In genomic region chr20:15342987-15343639, GRCh38 we compare ENCODE assay signal across 18 cellular contexts.
DNase-seq lines count a peak whose midpoint lies in the region; ATAC-seq and TF ChIP-seq lines count a peak whose summit lies in the region.
"Had no signal": no experiment of that assay in that cellular context is flagged by ENCODE, and none has a peak within 500 bp of the region (broad histone marks: within the 10 kb centered on the region; RNA-seq: fewer than 3 reads in every experiment).

No MANE protein-coding gene starts in this region.

- H4K20me1 ChIP-seq in GM23338 (replicated peaks; ENCODE audit: insufficient read depth) = no peaks in the 10 kb centered on the region

- no peaks in the 10 kb centered on the region for H3K27me3 Mint-ChIP-seq in GM23338 (ENCODE audit: insufficient read depth, low read depth, poor library complexity)
- H3K27me3 Mint-ChIP-seq in mesothelial cell of epicardium (ENCODE audit: low read depth) = no peaks in the 10 kb centered on the region
- no peaks in the 10 kb centered on the region for H3K27me3 Mint-ChIP-seq in type B pancreatic cell

- no peak overlapping the region for H3K4me3 ChIP-seq in GM23338
- H3K4me3 ChIP-seq: MG63 had no signal

- no peak overlapping the region for H3K4me3 Mint-ChIP-seq in GM23338
- H3K4me3 Mint-ChIP-seq in mesothelial cell of epicardium = no peak overlapping the region
- H3K4me3 Mint-ChIP-seq in type B pancreatic cell = no peak overlapping the region
- H3K4me3 Mint-ChIP-seq: CD8-positive, alpha-beta T cell had no signal

- 0 out of 2 replicates have a peak overlapping the region, but pooled peaks have one; percentile 43 for H2AFZ ChIP-seq in GM23338

- TF ChIP-seq CTCF in GM23338 (conservative IDR thresholded peaks at IDR 0.05; ENCODE audit: low read depth in 2 of 2) (no peak), mesothelial cell of epicardium (IDR thresholded peaks at IDR 0.05; ENCODE audit: unreplicated experiment) (no peak), type B pancreatic cell (conservative IDR thresholded peaks at IDR 0.05) (no peak)

- H3K79me2 ChIP-seq in GM23338 (replicated peaks; ENCODE audit: insufficient read depth) = no peaks in the 10 kb centered on the region

- H3K27ac Mint-ChIP-seq in GM23338 (no peak overlapping the region), mesothelial cell of epicardium (peak overlapping the region; percentile 31), type B pancreatic cell (peak overlapping the region; percentile 6)
- H3K27ac Mint-ChIP-seq: CD8-positive, alpha-beta T cell had no signal

- no peaks in the 10 kb centered on the region for H3F3A ChIP-seq in GM23338 (replicated peaks; ENCODE audit: low read depth)

- H3K9me2 ChIP-seq in GM23338 (ENCODE audit: insufficient read depth) = no peaks in the 10 kb centered on the region

- H3K36me3 ChIP-seq in GM23338 (ENCODE audit: insufficient read depth) = no peaks in the 10 kb centered on the region
- H3K36me3 ChIP-seq: MG63 had no signal

- no peak for DNase-seq in GM23338 (ENCODE audit: low spot score)
- peak; percentile 54 for DNase-seq in fibroblast of gingiva (ENCODE audit: low read depth)
- DNase-seq in mesothelial cell of epicardium (ENCODE audit: low spot score in 2 of 2, unreplicated experiment in 2 of 2) = no peak
- no peak for DNase-seq in type B pancreatic cell (ENCODE audit: extremely low spot score, unreplicated experiment)
- no peak for DNase-seq in NCI-H1417 treated with DMSO at 0.1 percent for 48 hours (lab: John Stamatoyannopoulos, UW)
- no peak for DNase-seq in DMS153 treated with DMSO at 0.1 percent for 48 hours (lab: John Stamatoyannopoulos, UW; ENCODE audit: unreplicated experiment)
- DNase-seq: ACHN; CD8-positive, alpha-beta T cell; DND-41; GF-D8; GOT3; MG63; NCI-H1105; NCI-H1930; NCI-H2171; NCI-H82 had no signal

- ATAC-seq in GM23338 (no peak), HG03565 (IDR thresholded peaks at IDR 0.05; ENCODE audit: unreplicated experiment) (no peak)
- ATAC-seq: CD8-positive, alpha-beta T cell had no signal

- peaks cover 4% of the 10 kb centered on the region for H3K4me1 Mint-ChIP-seq in GM23338
- peaks cover 19% of the 10 kb centered on the region for H3K4me1 Mint-ChIP-seq in mesothelial cell of epicardium
- H3K4me1 Mint-ChIP-seq in type B pancreatic cell (ENCODE audit: unreplicated experiment) = peaks cover 17% of the 10 kb centered on the region

- H3K36me3 Mint-ChIP-seq in GM23338 (ENCODE audit: low read depth) (no peaks in the 10 kb centered on the region; the same call in 2 of the 3 replicates), mesothelial cell of epicardium (no peaks in the 10 kb centered on the region), type B pancreatic cell (peaks cover under 1% of the 10 kb centered on the region)
- H3K36me3 Mint-ChIP-seq: CD8-positive, alpha-beta T cell had no signal

- peaks cover 3% of the 10 kb centered on the region; the same call in 2 of the 3 replicates for H3K9me3 Mint-ChIP-seq in GM23338
- H3K9me3 Mint-ChIP-seq in mesothelial cell of epicardium = peaks cover 4% of the 10 kb centered on the region
- peaks cover 10% of the 10 kb centered on the region for H3K9me3 Mint-ChIP-seq in type B pancreatic cell
- H3K9me3 Mint-ChIP-seq: CD8-positive, alpha-beta T cell had no signal

- no peaks in the 10 kb centered on the region for H3K27me3 ChIP-seq in GM23338 (ENCODE audit: insufficient read depth)
- H3K27me3 ChIP-seq: MG63 had no signal

- H3K4me2 ChIP-seq in GM23338 = no peak overlapping the region
- H3K4me2 ChIP-seq: KMS-11 had no signal

- H3K27ac ChIP-seq in GM23338 (ENCODE audit: low read depth) = no peak overlapping the region
- H3K27ac ChIP-seq: KMS-11 had no signal

- no peaks in the 10 kb centered on the region for H3K4me1 ChIP-seq in GM23338 (ENCODE audit: insufficient read depth)

TF ChIP-seq in GM23338, 12 proteins besides CTCF, POLR2A, EP300 and RAD21:
- TF ChIP-seq JUNB (IDR thresholded peaks at IDR 0.05; ENCODE audit: unreplicated experiment) (no peak), CREB1 (CRISPR knock-in tag; IDR thresholded peaks at IDR 0.05; ENCODE audit: low read depth) (no peak), ZNF462 (CRISPR knock-in tag; IDR thresholded peaks at IDR 0.05) (no peak), NANOG (IDR thresholded peaks at IDR 0.05; ENCODE audit: borderline replicate concordance) (no peak)
TF ChIP-seq in GM23338: peak in this region for 0.
